Comparison of ENCODE assay signal across 8 cellular contexts in genomic region chr6:57221936-57222683, GRCh38. TPM values are rescaled to one million over a fixed set of nuclear protein-coding genes. Genes with fewer than 3 reads are reported as not detected.
DNase-seq lines count a peak whose midpoint lies in the region; ATAC-seq, FAIRE-seq and TF ChIP-seq lines count a peak whose summit lies in the region.

RAB23 (minus strand) TSS chr6:57222307; CDS start chr6:57210380, 11,927 bp downstream.

- H3K36me3 ChIP-seq in HepG2 (replicated peaks in 1 of 2; ENCODE audit: control insufficient read depth in 1 of 2, insufficient read depth in 2 of 2, low read length in 2 of 2) = no peaks in the 10 kb centered on the region

- H3K27ac ChIP-seq in C4-2B (peak within 1 kb of the TSS; percentile 86), HepG2 (ENCODE audit: extremely low read length, insufficient read depth, low read length) (peak within 1 kb of the TSS; percentile 77)

- peaks cover 42% of the 10 kb centered on the region for H3K79me2 ChIP-seq in HepG2 (ENCODE audit: insufficient read depth, low read length)

- peak; percentile 65 to 94 for TF ChIP-seq POLR2A in HepG2 (IDR thresholded peaks at IDR 0.05; ENCODE audit: insufficient read depth in 1 of 2, low read depth in 2 of 2, low read length in 2 of 2)

- peak within 1 kb of the TSS; percentile 78 for H3K9ac ChIP-seq in HepG2 (ENCODE audit: insufficient read depth, low read depth, low read length)

- H4K20me1 ChIP-seq in HepG2 (ENCODE audit: insufficient read depth, low read length) = no peaks in the 10 kb centered on the region

- BruUV-seq in HepG2 (replicated peaks; lab: Mats Ljungman, UMichigan) = no TSS peak

- POLR2A ChIA-PET in HepG2 (lab: Yijun Ruan, JAX) = interaction anchor here (1.4 to 1.9 kb wide), 2 partner anchors 50 to 69 kb away, joined by 3 to 13 read pairs; partner anchors contain the start of gene BAG2

- 1% methylated on average over 18 of the region's 66 CpGs for WGBS in HepG2 (ENCODE audit: low lambda C conversion rate)

- TF ChIP-seq RAD21 in HepG2 (CRISPR knock-in tag; IDR thresholded peaks at IDR 0.05) = no peak

- H3K4me2 ChIP-seq in HepG2 (ENCODE audit: low read depth, low read length) = peak within 1 kb of the TSS; percentile 92

- DNase-seq in GM19240 (ENCODE audit: insufficient read length, low spot score) (peak; percentile 52), NCI-H524 (lab: John Stamatoyannopoulos, UW) (peak; percentile 63 to 83), dermis microvascular lymphatic vessel endothelial cell (ENCODE audit: low read depth in 2 of 2) (peak; percentile 52 to 83), HepG2 (ENCODE audit: low spot score) (peak; percentile 75)
- DNase-seq in activated CD4-positive, alpha-beta T cell treated with anti-CD3 and anti-CD28 coated beads, Interleukin-2, amount 50 U/mL, for 1 hour = peak; percentile 77
- DNase-seq in stimulated activated CD4-positive, alpha-beta T cell treated with anti-CD3 and anti-CD28 coated beads, Interleukin-2, amount 100 ng/mL, for 48 hours = peak; percentile 76 to 85

- H2AFZ ChIP-seq in HepG2 (ENCODE audit: low read length) = peak within 1 kb of the TSS; percentile 100

- peak; percentile 30 for FAIRE-seq in HepG2 (lab: Jason Lieb, UNC)

- no peaks in the 10 kb centered on the region; a peak in 1 of 5 replicates for H3K27me3 ChIP-seq in HepG2 (ENCODE audit: control insufficient read depth in 1 of 2, insufficient read depth in 2 of 2, low read length in 2 of 2)

- TF ChIP-seq EP300 in HepG2 (IDR thresholded peaks at IDR 0.05; ENCODE audit: low read depth in 2 of 2, low read length in 2 of 2) = no peak
- TF ChIP-seq EP300 in HepG2 (CRISPR knock-in tag; IDR thresholded peaks at IDR 0.05; ENCODE audit: borderline replicate concordance) = no peak

- CTCF ChIA-PET in HepG2 (lab: Yijun Ruan, JAX; ENCODE audit: low intra/inter-chr PET ratio, low total read pairs) = no interaction called here

- peak; percentile 80 for ATAC-seq in HG03442 (IDR thresholded peaks at IDR 0.05; ENCODE audit: unreplicated experiment)
- ATAC-seq in HepG2 = peak; percentile 92

- peaks cover 31% of the 10 kb centered on the region for H3K4me1 ChIP-seq in HepG2 (ENCODE audit: insufficient read depth, low read length)

- in situ Hi-C loops in HepG2 (cut with HindIII; ENCODE audit: extremely low pct_ligation_motif_present, low pct_unique_long_range_greater_than_20kb) = no loop called here

- TF ChIP-seq CTCF in C4-2B (conservative IDR thresholded peaks at IDR 0.05) = peak; percentile 26; the same call in 1 of the 2 replicates
- TF ChIP-seq CTCF in HepG2 (CRISPR knock-in tag; IDR thresholded peaks at IDR 0.05) = no peak

- H3K9me3 ChIP-seq in HepG2 (ENCODE audit: low read length) = no peaks in the 10 kb centered on the region

- H3K4me3 ChIP-seq in HepG2 (replicated peaks in 1 of 3; ENCODE audit: insufficient read depth in 1 of 3, low read depth in 2 of 3, low read length in 3 of 3) = peak within 1 kb of the TSS; percentile 88 to 95 (median 93)

- intact Hi-C loops in HepG2 (cut with micrococcal nuclease; ENCODE audit: unreplicated experiment) = loop anchor here (2.0 to 5.0 kb wide), 3 partner anchors 50 to 125 kb away; partner anchors contain the start of genes BAG2 and PRIM2

TF ChIP-seq in HepG2, 621 proteins besides CTCF, POLR2A, EP300 and RAD21 (continues in another document):
- no peak for TF ChIP-seq IKZF4 (CRISPR knock-in tag; IDR thresholded peaks at IDR 0.05; ENCODE audit: borderline replicate concordance, low read depth, not compliant biosample characterization)
- peak; percentile 23 for TF ChIP-seq JARID2 (CRISPR knock-in tag; IDR thresholded peaks at IDR 0.05; ENCODE audit: insufficient replicate concordance)
- no peak for TF ChIP-seq JUN (CRISPR knock-in tag; IDR thresholded peaks at IDR 0.05)
- TF ChIP-seq ZNF710 (CRISPR knock-in tag; IDR thresholded peaks at IDR 0.05; ENCODE audit: borderline replicate concordance) = peak; percentile 33; the same call in 1 of the 2 replicates
- 0 out of 2 replicates have a peak, but pooled peaks have one; percentile 9 for TF ChIP-seq HMG20A (CRISPR knock-in tag; IDR thresholded peaks at IDR 0.05; ENCODE audit: borderline replicate concordance)
- peak; percentile 89 for TF ChIP-seq ZNF687 (CRISPR knock-in tag; IDR thresholded peaks at IDR 0.05)
- peak; percentile 16; the same call in 1 of the 2 replicates for TF ChIP-seq ZNF263 (CRISPR knock-in tag; IDR thresholded peaks at IDR 0.05)
- no peak for TF ChIP-seq IRX3 (CRISPR knock-in tag; IDR thresholded peaks at IDR 0.05; ENCODE audit: borderline replicate concordance, low read depth)
- TF ChIP-seq ZNF235 (CRISPR knock-in tag; IDR thresholded peaks at IDR 0.05; ENCODE audit: borderline replicate concordance) = peak; percentile 70; the same call in 1 of the 2 replicates
- peak; percentile 67; the same call in 1 of the 2 replicates for TF ChIP-seq ZNF670 (CRISPR knock-in tag; IDR thresholded peaks at IDR 0.05; ENCODE audit: borderline replicate concordance)
- TF ChIP-seq ZNF350 (CRISPR knock-in tag; IDR thresholded peaks at IDR 0.05; ENCODE audit: borderline replicate concordance, low read depth) = 0 out of 2 replicates have a peak, but pooled peaks have one; percentile 6
- TF ChIP-seq THAP11 (CRISPR knock-in tag; IDR thresholded peaks at IDR 0.05) = peak; percentile 65
- TF ChIP-seq ASH2L (IDR thresholded peaks at IDR 0.05; ENCODE audit: insufficient read length, low read depth, low read length) = peak; percentile 97

RNA-seq across cellular contexts. Expression of gene RAB23, which starts in this region (rescaled TPM):
- total RNA-seq in dermis microvascular lymphatic vessel endothelial cell (4.2 and 5.1 TPM in 2 replicates), HepG2 (2016; rRNA removed; fragmentation: Illumina TruSeq; extraction: Trizol) (16.4 and 24.2 TPM in 2 replicates)
- 11.4 and 11.7 TPM in 2 replicates for total RNA-seq in HepG2 (2016; cell fraction: cytosol; rRNA removed; fragmentation: Illumina TruSeq; extraction: Trizol; ENCODE audit: low read depth)
- 16.0 and 22.3 TPM in 2 replicates for total RNA-seq in HepG2 (2016; cell fraction: insoluble cytoplasmic fraction; rRNA removed; fragmentation: Illumina TruSeq; extraction: Trizol)
- total RNA-seq in HepG2 (2016; cell fraction: membrane; rRNA removed; fragmentation: Illumina TruSeq; extraction: Trizol) = 13.3 and 13.6 TPM in 2 replicates
- total RNA-seq in HepG2 (2016; cell fraction: nucleus; rRNA removed; fragmentation: Illumina TruSeq; extraction: Trizol) = 11.2 and 11.3 TPM in 2 replicates
- polyA plus RNA-seq in HepG2 (2011; rRNA removed) = 4.3 and 5.5 TPM in 2 replicates
- polyA plus RNA-seq in HepG2 (2011; cell fraction: cytosol; rRNA removed) = 1.2 and 2.8 TPM in 2 replicates
- 1.2 and 1.7 TPM in 2 replicates for polyA plus RNA-seq in HepG2 (2011; cell fraction: nucleus; rRNA removed)
- polyA plus RNA-seq in HepG2 (2012) = 5.7 and 7.3 TPM in 2 replicates
- polyA plus RNA-seq in HepG2 (2016; cell fraction: cytosol; fragmentation: Illumina TruSeq; extraction: Trizol; ENCODE audit: low read depth) = 1.5 and 1.9 TPM in 2 replicates
- polyA plus RNA-seq in HepG2 (2016; cell fraction: insoluble cytoplasmic fraction; fragmentation: Illumina TruSeq; extraction: Trizol; ENCODE audit: low read depth) = 21.0 and 23.0 TPM in 2 replicates
- 6.9 and 8.1 TPM in 2 replicates for polyA plus RNA-seq in HepG2 (2016; cell fraction: membrane; fragmentation: Illumina TruSeq; extraction: Trizol; ENCODE audit: low read depth)
- 10.4 and 11.4 TPM in 2 replicates for polyA plus RNA-seq in HepG2 (2016; cell fraction: nucleus; fragmentation: Illumina TruSeq; extraction: Trizol; ENCODE audit: insufficient read depth, low read depth)
- polyA minus RNA-seq in HepG2 (2011; rRNA and poly(A)+ RNA removed; ENCODE audit: low replicate concordance) = 2.0 and 3.9 TPM in 2 replicates
- polyA minus RNA-seq in HepG2 (2011; cell fraction: cytosol; rRNA and poly(A)+ RNA removed) = 3.8 and 3.9 TPM in 2 replicates
- polyA minus RNA-seq in HepG2 (2011; cell fraction: nucleus; rRNA and poly(A)+ RNA removed) = 6.2 and 9.2 TPM in 2 replicates

Comparison
In these comparisons a context has a peak if more than half of its experiments do, and no peak if none do; other contexts are left out.
1. Peak in every context shown above with its lines: DNase-seq, ATAC-seq, H3K4me3 ChIP-seq and H3K27ac ChIP-seq.